30 cellular contexts compared by ENCODE assay signal in genomic region chr2:171800639-171801038, GRCh38.
"Had no signal": no experiment of that assay in that cellular context is flagged by ENCODE, and none has a peak within 500 bp of the region (broad histone marks: within the 10 kb centered on the region; RNA-seq: fewer than 3 reads in every experiment).

No MANE protein-coding gene starts in this region.

- H2AFZ ChIP-seq: hepatocyte had no signal

- H3K9me3 ChIP-seq: esophagus squamous epithelium, gastrocnemius medialis, heart left ventricle, mucosa of descending colon, neutrophil, prostate gland, right atrium auricular region, stomach, testis, tibial artery had no signal

- H3K4me1 ChIP-seq: gastrocnemius medialis, prostate gland, right atrium auricular region, testis, tibial artery had no signal

- FAIRE-seq: kidney had no signal

- H3K27me3 ChIP-seq: esophagus squamous epithelium, gastrocnemius medialis, heart left ventricle, hepatocyte, neutrophil, right atrium auricular region, stomach, testis, tibial artery had no signal

- H3K4me2 ChIP-seq: hepatocyte, smooth muscle cell had no signal

- H3K27me3 Mint-ChIP-seq: effector memory CD8-positive, alpha-beta T cell; naive B cell; natural killer cell treated with Interleukin-12 subunit alpha and Interleukin-12 subunit beta and Interleukin-15 and Interleukin-18, amount 100 ng/mL, for 72 hours; type B pancreatic cell had no signal

- H3K36me3 Mint-ChIP-seq: natural killer cell treated with Interleukin-12 subunit alpha and Interleukin-12 subunit beta and Interleukin-15 and Interleukin-18, amount 100 ng/mL, for 72 hours had no signal

- H3K4me3 Mint-ChIP-seq: effector memory CD8-positive, alpha-beta T cell; mesothelial cell of epicardium; naive B cell; natural killer cell treated with Interleukin-12 subunit alpha and Interleukin-12 subunit beta and Interleukin-15 and Interleukin-18, amount 100 ng/mL, for 72 hours; neural crest cell; type B pancreatic cell had no signal

- H3K9me3 Mint-ChIP-seq: effector memory CD8-positive, alpha-beta T cell; mesothelial cell of epicardium; naive B cell; natural killer cell treated with Interleukin-12 subunit alpha and Interleukin-12 subunit beta and Interleukin-15 and Interleukin-18, amount 100 ng/mL, for 72 hours; neural crest cell; type B pancreatic cell had no signal

- DNase-seq: effector memory CD8-positive, alpha-beta T cell; erythroblast; esophagus squamous epithelium; foreskin fibroblast; gastrocnemius medialis; heart left ventricle; kidney; mesenchymal stem cell; mucosa of descending colon; naive B cell; stimulated activated CD4-positive, alpha-beta T cell treated with anti-CD3 and anti-CD28 coated beads, Interleukin-12 subunit alpha, Interleukin-12 subunit beta, amount 100 ng/mL, for 4 hours; stimulated activated CD4-positive, alpha-beta T cell treated with anti-CD3 and anti-CD28 coated beads, Interleukin-1b, Interleukin-23, amount 100 ng/mL, for 48 hours; stimulated activated CD4-positive, alpha-beta T cell treated with anti-CD3 and anti-CD28 coated beads, Interleukin-4, amount 100 ng/mL, for 1 hour; stimulated activated CD8-positive, alpha-beta memory T cell treated with anti-CD3 and anti-CD28 coated beads, Interleukin-4, amount 100 ng/mL, for 48 hours; stimulated activated naive CD4-positive, alpha-beta T cell treated with Interleukin-2 at 50 U/mL for 16 hours; stomach; testis; tibial artery had no signal

- H3K79me2 ChIP-seq: hepatocyte had no signal

- H3K27ac Mint-ChIP-seq: effector memory CD8-positive, alpha-beta T cell; mesothelial cell of epicardium; naive B cell; natural killer cell treated with Interleukin-12 subunit alpha and Interleukin-12 subunit beta and Interleukin-15 and Interleukin-18, amount 100 ng/mL, for 72 hours; type B pancreatic cell had no signal

- ATAC-seq: effector memory CD8-positive, alpha-beta T cell; gastrocnemius medialis; heart left ventricle; left lobe of liver; mucosa of descending colon; natural killer cell treated with Interleukin-12 subunit alpha and Interleukin-12 subunit beta and Interleukin-15 and Interleukin-18, amount 100 ng/mL, for 72 hours; sciatic nerve had no signal

- H3K36me3 ChIP-seq: neutrophil, prostate gland had no signal

- H3K27ac ChIP-seq: coronary artery, esophagus squamous epithelium, gastrocnemius medialis, heart left ventricle, hepatocyte, neutrophil, prostate gland, right atrium auricular region, stomach, testis, tibial artery had no signal

- H3K4me3 ChIP-seq: coronary artery, esophagus squamous epithelium, gastrocnemius medialis, heart left ventricle, hepatocyte, mucosa of descending colon, prostate gland, right atrium auricular region, smooth muscle cell, stomach, testis, tibial artery had no signal
